Comparison of ENCODE assay signal across 15 cellular contexts in genomic region chr4:6968496-6968895, GRCh38.
"Had no signal": no experiment of that assay in that cellular context is flagged by ENCODE, and none has a peak within 500 bp of the region (broad histone marks: within the 10 kb centered on the region; RNA-seq: fewer than 3 reads in every experiment).

No MANE protein-coding gene starts in this region.

- DNase-seq: activated CD4-positive, alpha-beta T cell treated with anti-CD3 and anti-CD28 coated beads, Interleukin-2, amount 10 ng/mL, durations not matched to agents 7 days and 5 days; activated CD4-positive, CD25-positive, alpha-beta regulatory T cell treated with anti-CD3 and anti-CD28 coated beads, Interleukin-2, amount 50 U/mL, for 72 hours; activated CD8-positive, alpha-beta T cell treated with anti-CD3 and anti-CD28 coated beads for 36 hours; activated gamma-delta T cell treated with Interleukin-2 at 50 U/mL for 16 hours; activated T-cell treated with anti-CD3 and anti-CD28 coated beads, Interleukin-2, amount 50 U/mL, for 1 hour; aorta; effector CD4-positive, alpha-beta T cell; hypothalamus; left ventricle myocardium superior; stimulated activated CD4-positive, alpha-beta T cell treated with anti-CD3 and anti-CD28 coated beads, Interleukin-1b, Interleukin-23, amount 100 ng/mL, for 48 hours; SW 1271; T-helper 17 cell had no signal

- H3K27me3 ChIP-seq: esophagus muscularis mucosa, vagina had no signal

- H3K4me3 ChIP-seq: esophagus muscularis mucosa, vagina had no signal

- H3K4me1 ChIP-seq: vagina had no signal

- H3K9me3 ChIP-seq: esophagus muscularis mucosa, vagina had no signal

- ATAC-seq: activated CD8-positive, alpha-beta T cell treated with anti-CD3 and anti-CD28 coated beads for 36 hours; activated naive CD4-positive, alpha-beta T cell treated with anti-CD3 and anti-CD28 coated beads, Interleukin-2, amount 50 U/mL, for 72 hours; left ventricle myocardium superior; T-helper 17 cell had no signal

- H3K27ac ChIP-seq: esophagus muscularis mucosa, vagina had no signal
